Comparison of ENCODE assay signal across 8 cellular contexts in genomic region chr12:103877934-103878510, GRCh38. TPM values are rescaled to one million over a fixed set of nuclear protein-coding genes. Genes with fewer than 3 reads are reported as not detected.
DNase-seq lines count a peak whose midpoint lies in the region; ATAC-seq and TF ChIP-seq lines count a peak whose summit lies in the region.

No MANE protein-coding gene starts in this region.

- DNase-seq in A172 (ENCODE audit: low spot score) (peak; percentile 65), LoVo (ENCODE audit: low spot score) (peak; percentile 82), RPMI8226 (peak; percentile 72), germinal center (ENCODE audit: low spot score) (peak; percentile 67), progenitor cell of endocrine pancreas (ENCODE audit: low spot score, unreplicated experiment) (peak; percentile 36)
- peak; percentile 27 for DNase-seq in activated T-helper 9 cell treated with anti-CD3 and anti-CD28 coated beads, Interleukin-2, amount 50 U/mL, for 16 hours (ENCODE audit: low read depth)

- TF ChIP-seq CTCF in GM12875 (IDR thresholded peaks at IDR 0.05; ENCODE audit: borderline replicate concordance, insufficient read depth, low read depth, low read length), result peak; percentile 78
- TF ChIP-seq CTCF in progenitor cell of endocrine pancreas (IDR thresholded peaks at IDR 0.05; ENCODE audit: unreplicated experiment), result peak; percentile 80

- H3K27ac Mint-ChIP-seq in progenitor cell of endocrine pancreas, result no peak overlapping the region

- no peak overlapping the region for H3K4me3 Mint-ChIP-seq in progenitor cell of endocrine pancreas (ENCODE audit: low read depth)

- H3K9me3 Mint-ChIP-seq in progenitor cell of endocrine pancreas (ENCODE audit: low read depth), result no peaks in the 10 kb centered on the region

- H3K27me3 Mint-ChIP-seq in progenitor cell of endocrine pancreas, result peaks cover 15% of the 10 kb centered on the region

- no peaks in the 10 kb centered on the region for H3K4me1 Mint-ChIP-seq in progenitor cell of endocrine pancreas (ENCODE audit: low read depth)

- no peak for ATAC-seq in HG03565 (IDR thresholded peaks at IDR 0.05; ENCODE audit: unreplicated experiment)

- no peaks in the 10 kb centered on the region for H3K36me3 Mint-ChIP-seq in progenitor cell of endocrine pancreas (ENCODE audit: insufficient read depth)

- H3K4me3 ChIP-seq in GM12875 (ENCODE audit: low read depth, low read length), result no peak overlapping the region

RNA-seq across cellular contexts. Expression of gene NT5DC3, which starts 37.0 kb away (rescaled TPM):
- total RNA-seq in A172 (2014; rRNA removed; shearing (Covaris generic)), result 12.6 and 12.7 TPM in 2 replicates
- total RNA-seq in progenitor cell of endocrine pancreas, result 13.9 and 15.4 TPM in 2 replicates

RNA-seq across cellular contexts. Expression of gene HSP90B1, which starts 52.2 kb away (rescaled TPM):
- total RNA-seq in A172 (2014; rRNA removed; shearing (Covaris generic)), result 431 and 544 TPM in 2 replicates
- 795 and 802 TPM in 2 replicates for total RNA-seq in progenitor cell of endocrine pancreas

Comparison
In these comparisons a context has a peak if more than half of its experiments do, and no peak if none do; other contexts are left out.
1. DNase-seq: peak in every context shown above with its lines; median percentile 82 in LoVo; 72 in RPMI8226; 67 in germinal center; 65 in A172; 36 in progenitor cell of endocrine pancreas; 27 in activated T-helper 9 cell treated with anti-CD3 and anti-CD28 coated beads, Interleukin-2, amount 50 U/mL, for 16 hours.